26 cellular contexts compared by ENCODE assay signal in the genomic region with DNA sequence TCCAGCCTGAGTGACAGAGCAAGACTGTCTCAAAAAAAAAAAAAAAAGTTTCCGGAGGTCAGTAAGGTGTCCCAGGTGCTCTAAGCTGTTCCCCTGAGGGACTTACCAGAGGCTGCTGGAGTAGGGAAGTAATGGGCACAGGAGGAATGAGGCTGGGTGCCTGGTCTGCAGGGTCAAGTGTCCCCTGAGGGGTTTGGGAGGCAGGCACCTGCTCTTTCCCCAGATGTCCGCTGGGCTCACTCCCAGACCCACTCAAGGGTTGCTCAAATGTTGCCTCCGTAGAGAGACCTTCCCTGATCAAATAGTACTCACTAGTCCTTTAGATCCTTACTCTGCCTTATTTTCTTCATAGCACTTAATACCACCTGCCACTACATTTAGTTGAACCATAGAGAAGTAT. TPM values are rescaled to one million over a fixed set of nuclear protein-coding genes. Genes with fewer than 3 reads are reported as not detected.
DNase-seq lines count a peak whose midpoint lies in the region; ATAC-seq and TF ChIP-seq lines count a peak whose summit lies in the region.
"Had no signal": no experiment of that assay in that cellular context is flagged by ENCODE, and none has a peak within 500 bp of the region (broad histone marks: within the 10 kb centered on the region; RNA-seq: fewer than 3 reads in every experiment).

No MANE protein-coding gene starts in this region.

- H3K27me3 ChIP-seq in H7 (ENCODE audit: control insufficient read depth, insufficient read depth, low read length) (peaks cover 2% of the 10 kb centered on the region; the same call in 1 of the 2 replicates), neutrophil (no peaks in the 10 kb centered on the region), foreskin keratinocyte (no peaks in the 10 kb centered on the region)
- H3K27me3 ChIP-seq: BE2C, brain microvascular endothelial cell, pancreas, suprapubic skin had no signal

- H3K36me3 Mint-ChIP-seq in T-helper 1 cell treated with Interleukin-12 subunit alpha and Interleukin-12 subunit beta and Interleukin-4 antibody, amounts not matched to agents 30 μg/mL and 1 μg/mL, for 36 hours (ENCODE audit: low read depth) = no peaks in the 10 kb centered on the region
- H3K36me3 Mint-ChIP-seq in activated T-helper 17 cell treated with anti-CD3 and anti-CD28 coated beads, Interleukin-2, amount 50 U/mL, for 72 hours (ENCODE audit: low read depth) = peaks cover 3% of the 10 kb centered on the region

- H3K27ac ChIP-seq in neutrophil (peak overlapping the region; percentile 96), foreskin keratinocyte (no peak overlapping the region)
- H3K27ac ChIP-seq: brain microvascular endothelial cell, GM23248, pancreas, suprapubic skin had no signal

- no peak for TF ChIP-seq CTCF in neutrophil (IDR thresholded peaks at IDR 0.05)
- no peak for TF ChIP-seq CTCF in foreskin keratinocyte (conservative IDR thresholded peaks at IDR 0.05)

- no peaks in the 10 kb centered on the region for H3K27me3 Mint-ChIP-seq in T-helper 1 cell treated with Interleukin-12 subunit alpha and Interleukin-12 subunit beta and Interleukin-4 antibody, amounts not matched to agents 30 μg/mL and 1 μg/mL, for 36 hours (ENCODE audit: low read depth)
- no peaks in the 10 kb centered on the region for H3K27me3 Mint-ChIP-seq in activated T-helper 17 cell treated with anti-CD3 and anti-CD28 coated beads, Interleukin-2, amount 50 U/mL, for 72 hours
- H3K27me3 Mint-ChIP-seq: IgD-negative memory B cell had no signal

- intact Hi-C loops in left colon (cut with DNase I, micrococcal nuclease) = loop anchor here in 1 of 2 donors (5.0 kb wide), 1 partner anchor 67 kb away; no protein-coding TSS in a partner anchor

- H3K4me1 Mint-ChIP-seq in T-helper 1 cell treated with Interleukin-12 subunit alpha and Interleukin-12 subunit beta and Interleukin-4 antibody, amounts not matched to agents 30 μg/mL and 1 μg/mL, for 36 hours (ENCODE audit: low read depth) = peaks cover 53% of the 10 kb centered on the region
- peaks cover 52% of the 10 kb centered on the region for H3K4me1 Mint-ChIP-seq in activated T-helper 17 cell treated with anti-CD3 and anti-CD28 coated beads, Interleukin-2, amount 50 U/mL, for 72 hours

- ATAC-seq in activated T-helper 17 cell treated with anti-CD3 and anti-CD28 coated beads, Interleukin-2, amount 50 U/mL, for 72 hours (replicated peaks) = no peak
- no peak for ATAC-seq in foreskin keratinocyte
- no peak for ATAC-seq in GM18873 (IDR thresholded peaks at IDR 0.05; ENCODE audit: low FRiP score, unreplicated experiment)
- ATAC-seq in left colon = no peak
- ATAC-seq: pancreas, SK-N-SH treated with all-trans-retinoic acid at 6 μM for 48 hours had no signal

- no peaks in the 10 kb centered on the region for H3K36me3 ChIP-seq in H7 (replicated peaks; ENCODE audit: control insufficient read depth, insufficient read depth, low read length)
- peaks cover 9% of the 10 kb centered on the region for H3K36me3 ChIP-seq in neutrophil
- H3K36me3 ChIP-seq: BE2C, brain microvascular endothelial cell, pancreas, suprapubic skin had no signal

- H3K4me1 ChIP-seq in neutrophil (ENCODE audit: control insufficient read depth in 1 of 2, insufficient read depth in 1 of 2, low read depth in 1 of 2, low read length in 1 of 2) (peaks cover 98 to 100% of the 10 kb centered on the region in 2 experiments), foreskin keratinocyte (peaks cover 10% of the 10 kb centered on the region)
- H3K4me1 ChIP-seq: pancreas had no signal

- H3K9me3 ChIP-seq in neutrophil = no peaks in the 10 kb centered on the region
- H3K9me3 ChIP-seq: BE2C, pancreas, suprapubic skin had no signal

- no peak overlapping the region for H3K4me3 Mint-ChIP-seq in T-helper 1 cell treated with Interleukin-12 subunit alpha and Interleukin-12 subunit beta and Interleukin-4 antibody, amounts not matched to agents 30 μg/mL and 1 μg/mL, for 36 hours
- H3K4me3 Mint-ChIP-seq in activated T-helper 17 cell treated with anti-CD3 and anti-CD28 coated beads, Interleukin-2, amount 50 U/mL, for 72 hours = peak overlapping the region; percentile 61
- H3K4me3 Mint-ChIP-seq: nephron progenitor cell had no signal

- H3K9me3 Mint-ChIP-seq in T-helper 1 cell treated with Interleukin-12 subunit alpha and Interleukin-12 subunit beta and Interleukin-4 antibody, amounts not matched to agents 30 μg/mL and 1 μg/mL, for 36 hours = no peaks in the 10 kb centered on the region
- no peaks in the 10 kb centered on the region for H3K9me3 Mint-ChIP-seq in activated T-helper 17 cell treated with anti-CD3 and anti-CD28 coated beads, Interleukin-2, amount 50 U/mL, for 72 hours
- H3K9me3 Mint-ChIP-seq: IgD-negative memory B cell, nephron progenitor cell had no signal

- DNase-seq in T-helper 1 cell (no peak), H7 (peak; percentile 12), foreskin keratinocyte (no peak), left colon (no peak)
- DNase-seq: activated CD4-positive, alpha-beta T cell treated with anti-CD3 and anti-CD28 coated beads, Interleukin-2, amount 50 U/mL, for 48 hours; activated CD4-positive, CD25-positive, alpha-beta regulatory T cell; activated effector memory CD4-positive, alpha-beta T cell treated with Interleukin-2 at 50 U/mL for 16 hours; BE2C; brain microvascular endothelial cell; effector CD8-positive, alpha-beta T cell; GDM1; GM23248; head of caudate nucleus; NCI-H1092; NCI-H748 treated with DMSO at 0.1 percent for 48 hours; nephron progenitor cell; pancreas; stimulated activated CD4-positive, alpha-beta T cell treated with anti-CD3 and anti-CD28 coated beads, Interleukin-2, amount 100 ng/mL, for 24 hours had no signal

- H3K4me3 ChIP-seq in H7 (ENCODE audit: insufficient read depth, low read depth, low read length) (no peak overlapping the region), neutrophil (ENCODE audit: low read depth in 1 of 2, low read length in 1 of 2) (no peak overlapping the region)
- H3K4me3 ChIP-seq: pancreas, smooth muscle cell, suprapubic skin had no signal

- peak overlapping the region; percentile 21 for H3K27ac Mint-ChIP-seq in T-helper 1 cell treated with Interleukin-12 subunit alpha and Interleukin-12 subunit beta and Interleukin-4 antibody, amounts not matched to agents 30 μg/mL and 1 μg/mL, for 36 hours
- no peak overlapping the region for H3K27ac Mint-ChIP-seq in activated T-helper 17 cell treated with anti-CD3 and anti-CD28 coated beads, Interleukin-2, amount 50 U/mL, for 72 hours
- H3K27ac Mint-ChIP-seq: nephron progenitor cell had no signal

RNA-seq across cellular contexts. Expression of a gene that starts 5.4 kb away (rescaled TPM):
- total RNA-seq in H7 (2014; rRNA removed; shearing (Covaris generic)) = 3.2 TPM in 2 replicates
- total RNA-seq in activated T-helper 17 cell treated with anti-CD3 and anti-CD28 coated beads, Interleukin-2, amount 50 U/mL, for 72 hours = 10 to 100 TPM; 53.6 to 58.7 TPM
- total RNA-seq in foreskin keratinocyte (34.0 and 36.5 TPM in 2 replicates), left colon (100 to 1,000 TPM; 184 to 186 TPM)
- polyA plus RNA-seq in foreskin keratinocyte = 47.3 and 63.7 TPM in 2 replicates
